ENCODE assay signal across 1 cellular context in the genomic region with DNA sequence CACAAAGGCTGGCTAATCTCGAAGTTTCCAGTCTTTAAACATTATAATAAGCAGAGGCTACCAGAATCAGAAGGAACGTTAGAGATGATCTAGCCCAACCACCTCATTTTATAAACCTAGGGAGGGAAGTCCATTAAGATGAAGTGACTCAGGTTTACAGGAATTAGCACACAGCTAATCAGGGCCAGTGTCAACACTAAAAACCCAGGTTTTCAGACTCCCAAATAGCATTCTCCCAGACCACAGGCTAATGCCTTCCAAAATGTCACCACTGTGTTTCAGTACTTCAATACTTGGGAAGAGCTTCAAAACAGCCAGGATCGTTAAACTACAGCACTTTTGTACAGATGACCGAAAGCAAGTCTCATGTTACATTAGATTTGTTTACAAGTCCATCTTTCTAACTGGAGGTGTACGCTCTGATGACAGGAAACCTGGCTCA.
TF ChIP-seq lines count a peak whose summit lies in the region.

No MANE protein-coding gene starts in this region.

TF ChIP-seq in WTC11, 78 proteins besides CTCF, POLR2A, EP300 and RAD21 (continued from another document):
- TF ChIP-seq MAX (CRISPR knock-in tag; IDR thresholded peaks at IDR 0.05) (no peak), RELA (CRISPR knock-in tag; IDR thresholded peaks at IDR 0.05; ENCODE audit: borderline replicate concordance) (no peak), ZNF138 (CRISPR knock-in tag; conservative IDR thresholded peaks at IDR 0.05) (no peak), FOXP4 (CRISPR knock-in tag; IDR thresholded peaks at IDR 0.05) (no peak), ELF4 (CRISPR knock-in tag; IDR thresholded peaks at IDR 0.05; ENCODE audit: low read depth) (no peak), NR3C1 (CRISPR knock-in tag; conservative IDR thresholded peaks at IDR 0.05; ENCODE audit: low read depth) (no peak), TP53 (CRISPR knock-in tag; IDR thresholded peaks at IDR 0.05) (no peak), TCF7 (CRISPR knock-in tag; IDR thresholded peaks at IDR 0.05; ENCODE audit: low read depth) (no peak), ZNF281 (CRISPR knock-in tag; IDR thresholded peaks at IDR 0.05) (no peak)
- TF ChIP-seq, protein P1, sequence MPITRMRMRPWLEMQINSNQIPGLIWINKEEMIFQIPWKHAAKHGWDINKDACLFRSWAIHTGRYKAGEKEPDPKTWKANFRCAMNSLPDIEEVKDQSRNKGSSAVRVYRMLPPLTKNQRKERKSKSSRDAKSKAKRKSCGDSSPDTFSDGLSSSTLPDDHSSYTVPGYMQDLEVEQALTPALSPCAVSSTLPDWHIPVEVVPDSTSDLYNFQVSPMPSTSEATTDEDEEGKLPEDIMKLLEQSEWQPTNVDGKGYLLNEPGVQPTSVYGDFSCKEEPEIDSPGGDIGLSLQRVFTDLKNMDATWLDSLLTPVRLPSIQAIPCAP (CRISPR knock-in tag; IDR thresholded peaks at IDR 0.05) = no peak
